8 cellular contexts compared by ENCODE assay signal in genomic region chr3:177197041-177197933, GRCh38. TPM values are rescaled to one million over a fixed set of nuclear protein-coding genes. Genes with fewer than 3 reads are reported as not detected.
DNase-seq lines count a peak whose midpoint lies in the region; FAIRE-seq and TF ChIP-seq lines count a peak whose summit lies in the region.

TSS of gene TBL1XR1 (minus strand) at chr3:177197482. CDS start at chr3:177064977, 132,505 bp downstream.

- peak within 1 kb of the TSS; percentile 94 for H3K9ac ChIP-seq in neuronal stem cell (ENCODE audit: low read depth, low read length, poor library complexity)
- H3K9ac ChIP-seq in subcutaneous abdominal adipose tissue (ENCODE audit: low read length in 5 of 5), result peak within 1 kb of the TSS; percentile 87 to 95 (median 94)

- peaks cover 3% of the 10 kb centered on the region for H3K79me1 ChIP-seq in neuronal stem cell (ENCODE audit: low read depth, low read length)

- no peak within 1 kb of the TSS for H4K91ac ChIP-seq in neuronal stem cell (ENCODE audit: low read depth, low read length, poor library complexity)

- H3K9me3 ChIP-seq in HEK293 (ENCODE audit: control insufficient read depth, insufficient read depth, low read depth, low read length) (no peaks in the 10 kb centered on the region), neuronal stem cell (replicated peaks in 1 of 2; ENCODE audit: control insufficient read depth in 2 of 2, insufficient read depth in 1 of 2, low read depth in 1 of 2, low read length in 2 of 2) (peaks cover 0 to 5% of the 10 kb centered on the region in 2 donors), subcutaneous abdominal adipose tissue (ENCODE audit: control insufficient read depth in 5 of 5, low read length in 5 of 5) (no peaks in the 10 kb centered on the region)

- peak within 1 kb of the TSS; percentile 43 for H3K4me2 ChIP-seq in neuronal stem cell (ENCODE audit: insufficient read depth, low read length, poor library complexity, severe bottlenecking)

- H3K23ac ChIP-seq in neuronal stem cell (ENCODE audit: low read depth, low read length, poor library complexity), result no peak within 1 kb of the TSS

- no peaks in the 10 kb centered on the region for H3K9me3 Mint-ChIP-seq in activated naive CD4-positive, alpha-beta T cell treated with anti-CD3 and anti-CD28 coated beads for 36 hours

- H2BK15ac ChIP-seq in neuronal stem cell (ENCODE audit: low read length), result peak within 1 kb of the TSS; percentile 93

- H3K27ac ChIP-seq in HEK293 (ENCODE audit: extremely low read depth, low read depth, low read length) (peak within 1 kb of the TSS; percentile 99), neuronal stem cell (replicated peaks; ENCODE audit: low read length) (peak within 1 kb of the TSS; percentile 99), subcutaneous abdominal adipose tissue (ENCODE audit: low read depth, low read length) (peak within 1 kb of the TSS; percentile 99)

- H3K4me3 ChIP-seq in HEK293 (ENCODE audit: low read depth, low read length), result peak within 1 kb of the TSS; percentile 79
- H3K4me3 ChIP-seq in neuronal stem cell (ENCODE audit: low read length in 2 of 2), result peak within 1 kb of the TSS; percentile 84 to 85
- peak within 1 kb of the TSS; percentile 77 to 98 (median 89) for H3K4me3 ChIP-seq in subcutaneous abdominal adipose tissue (ENCODE audit: low read depth in 1 of 5, low read length in 5 of 5)

- H3K14ac ChIP-seq in neuronal stem cell (ENCODE audit: low read length), result no peak within 1 kb of the TSS

- H3K27me3 ChIP-seq in neuronal stem cell (ENCODE audit: control insufficient read depth in 3 of 3, insufficient read depth in 3 of 3, low read depth in 1 of 3, low read length in 3 of 3) (no peaks in the 10 kb centered on the region), subcutaneous abdominal adipose tissue (ENCODE audit: control insufficient read depth in 5 of 5, insufficient read depth in 4 of 5, low read length in 5 of 5) (no peaks in the 10 kb centered on the region)

- TF ChIP-seq CTCF in HEK293 (tag by site-specific recombination; IDR thresholded peaks at IDR 0.05), result no peak

- H3K4me1 Mint-ChIP-seq in activated naive CD4-positive, alpha-beta T cell treated with anti-CD3 and anti-CD28 coated beads for 36 hours (ENCODE audit: low read depth), result peaks cover 62% of the 10 kb centered on the region

- peak within 1 kb of the TSS; percentile 99 for H2BK5ac ChIP-seq in neuronal stem cell (ENCODE audit: low read length)

- H3K36me3 ChIP-seq in HEK293 (ENCODE audit: control insufficient read depth in 2 of 2, insufficient read depth in 1 of 2, low read length in 2 of 2) (no peaks in the 10 kb centered on the region), neuronal stem cell (replicated peaks in 1 of 2; ENCODE audit: control insufficient read depth in 2 of 2, insufficient read depth in 2 of 2, low read length in 2 of 2) (peaks cover 0 to 20% of the 10 kb centered on the region in 2 donors), subcutaneous abdominal adipose tissue (ENCODE audit: control insufficient read depth in 5 of 5, insufficient read depth in 5 of 5, low read length in 5 of 5) (no peaks in the 10 kb centered on the region)

- WGBS in neuronal stem cell (ENCODE audit: extremely low coverage in 2 of 2, insufficient read length in 2 of 2, insufficient replicate concordance in 1 of 2), 2 donors, result no CpG with 5 or more reads among the region's 119 CpGs

- H2BK12ac ChIP-seq in neuronal stem cell (ENCODE audit: low read length), result peak within 1 kb of the TSS; percentile 65

- DNase-seq in GDM1 (lab: John Stamatoyannopoulos, UW) (peak; percentile 89), MV-4-11 (lab: John Stamatoyannopoulos, UW) (peak; percentile 74), SK-N-DZ (ENCODE audit: low spot score) (peak; percentile 97), frontal cortex (ENCODE audit: low spot score in 2 of 2) (peak; percentile 93 to 99), neuronal stem cell (ENCODE audit: low spot score) (peak; percentile 92)
- peak; percentile 84 for DNase-seq in activated naive CD4-positive, alpha-beta T cell treated with anti-CD3 and anti-CD28 coated beads for 36 hours

- H3K4me3 Mint-ChIP-seq in activated naive CD4-positive, alpha-beta T cell treated with anti-CD3 and anti-CD28 coated beads for 36 hours, result peak within 1 kb of the TSS; percentile 96

- peaks cover 12% of the 10 kb centered on the region for H3K36me3 Mint-ChIP-seq in activated naive CD4-positive, alpha-beta T cell treated with anti-CD3 and anti-CD28 coated beads for 36 hours (ENCODE audit: low read depth)

- no peaks in the 10 kb centered on the region for H3K27me3 Mint-ChIP-seq in activated naive CD4-positive, alpha-beta T cell treated with anti-CD3 and anti-CD28 coated beads for 36 hours (ENCODE audit: low read depth)

- CTCF ChIA-PET in HEK293 (lab: Yijun Ruan, JAX), result no interaction called here
- CTCF ChIA-PET in activated naive CD4-positive, alpha-beta T cell treated with anti-CD3 and anti-CD28 coated beads for 36 hours (lab: Charles Lee), result interaction anchor here (0.5 to 0.9 kb wide), 2 partner anchors 36 to 139 kb away, joined by 3 to 4 read pairs; no protein-coding TSS in a partner anchor

- H3K18ac ChIP-seq in neuronal stem cell (ENCODE audit: low read length), result peak within 1 kb of the TSS; percentile 97

- POLR2A ChIA-PET in HEK293 (lab: Yijun Ruan, JAX), result interaction anchor here (0.6 to 2.4 kb wide), 4 partner anchors 145 to 229 kb away, joined by 3 to 17 read pairs (median 4); no protein-coding TSS in a partner anchor

- H3K4ac ChIP-seq in neuronal stem cell (ENCODE audit: low read length), result peak within 1 kb of the TSS; percentile 97

- FAIRE-seq in frontal cortex (lab: Jason Lieb, UNC), result no peak

- peak within 1 kb of the TSS; percentile 97 for H2BK120ac ChIP-seq in neuronal stem cell (ENCODE audit: low read depth, low read length)

- intact Hi-C loops in activated naive CD4-positive, alpha-beta T cell treated with anti-CD3 and anti-CD28 coated beads for 36 hours (cut with micrococcal nuclease), result loop anchor here (1.0 to 5.0 kb wide), 5 partner anchors 75 to 590 kb away; no protein-coding TSS in a partner anchor

- peak within 1 kb of the TSS; percentile 99 for H3K27ac Mint-ChIP-seq in activated naive CD4-positive, alpha-beta T cell treated with anti-CD3 and anti-CD28 coated beads for 36 hours

- H2AK5ac ChIP-seq in neuronal stem cell (ENCODE audit: low read depth, low read length), result peak within 1 kb of the TSS; percentile 88

- H3K4me1 ChIP-seq in HEK293 (ENCODE audit: control insufficient read depth, insufficient read depth, low read length), result peaks cover 3% of the 10 kb centered on the region
- H3K4me1 ChIP-seq in neuronal stem cell (ENCODE audit: control insufficient read depth in 2 of 2, insufficient read depth in 1 of 2, low read depth in 1 of 2, low read length in 2 of 2), result peaks cover 9 to 22% of the 10 kb centered on the region in 2 donors
- peaks cover 0 to 42% (median 37%) of the 10 kb centered on the region in 5 donors for H3K4me1 ChIP-seq in subcutaneous abdominal adipose tissue (ENCODE audit: control insufficient read depth in 5 of 5, insufficient read depth in 5 of 5, low read length in 5 of 5)

- no peak within 1 kb of the TSS for H4K8ac ChIP-seq in neuronal stem cell (ENCODE audit: low read depth, low read length)

- peak within 1 kb of the TSS; percentile 70 for H2AFZ ChIP-seq in neuronal stem cell (ENCODE audit: low read length)

TF ChIP-seq in HEK293, 187 proteins besides CTCF, POLR2A, EP300 and RAD21 (continues in another document):
- no peak for TF ChIP-seq ZNF133 (tag by site-specific recombination; IDR thresholded peaks at IDR 0.05)
- no peak for TF ChIP-seq PRDM6 (tag by site-specific recombination; IDR thresholded peaks at IDR 0.05)
- 0 out of 2 replicates have a peak, but pooled peaks have one; percentile 19 for TF ChIP-seq ZNF660 (tag by site-specific recombination; IDR thresholded peaks at IDR 0.05)
- no peak for TF ChIP-seq ZNF280D (tag by site-specific recombination; IDR thresholded peaks at IDR 0.05)
- no peak for TF ChIP-seq ZNF521 (tag by site-specific recombination; IDR thresholded peaks at IDR 0.05)

RNA-seq across cellular contexts. Expression of gene TBL1XR1, which starts in this region (rescaled TPM):
- polyA plus RNA-seq in SK-N-DZ (2014; cell fraction: cytosol; rRNA removed), result 79.2 and 91.1 TPM in 2 replicates
- polyA plus RNA-seq in SK-N-DZ (2014; cell fraction: nucleus; rRNA removed), result 121 and 142 TPM in 2 replicates
- total RNA-seq in activated naive CD4-positive, alpha-beta T cell treated with anti-CD3 and anti-CD28 coated beads for 36 hours, result 100 to 1,000 TPM; 149 to 162 TPM
- 283 TPM for total RNA-seq in frontal cortex
- 54.4 TPM for polyA plus RNA-seq in neuronal stem cell (2013, experiment 1 of 2)
- 59.6 TPM for polyA plus RNA-seq in neuronal stem cell (2013, experiment 2 of 2)

Comparison
In these comparisons a context has a peak if more than half of its experiments do, and no peak if none do; other contexts are left out.
1. Peak in every context shown above with its lines: DNase-seq, H3K4me3 ChIP-seq and H3K27ac ChIP-seq.